ENCODE assay signal across 7 cellular contexts in genomic region chr4:36020351-36020750, GRCh38.
"Had no signal": no experiment of that assay in that cellular context is flagged by ENCODE, and none has a peak within 500 bp of the region (broad histone marks: within the 10 kb centered on the region; RNA-seq: fewer than 3 reads in every experiment).

No MANE protein-coding gene starts in this region.

- DNase-seq: H9, HCEC 1CT, IMR-90 had no signal

- H3K4me3 ChIP-seq: GM23338 had no signal

- FAIRE-seq: H1, H54, HTR-8/SVneo had no signal
